Comparison of ENCODE assay signal across 32 cellular contexts in the genomic region with DNA sequence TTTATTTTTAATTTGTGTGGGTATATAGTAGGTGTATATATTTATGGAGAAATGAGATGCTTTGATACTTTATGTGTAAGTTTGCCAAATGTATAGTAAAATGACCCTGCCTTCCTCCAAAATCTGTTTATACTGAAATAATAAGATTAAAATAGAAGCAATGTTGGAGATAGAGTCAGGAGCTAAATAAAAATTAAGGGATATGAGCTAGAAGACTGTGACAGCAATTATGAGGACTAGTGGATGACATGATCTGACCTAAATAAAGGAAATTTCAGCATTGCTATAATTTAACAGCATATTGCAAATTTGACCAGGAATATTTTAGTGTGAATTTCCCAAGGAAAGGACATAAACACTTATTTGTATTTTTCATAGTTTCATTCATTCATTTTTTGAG.
"Had no signal": no experiment of that assay in that cellular context is flagged by ENCODE, and none has a peak within 500 bp of the region (broad histone marks: within the 10 kb centered on the region; RNA-seq: fewer than 3 reads in every experiment).

No MANE protein-coding gene starts in this region.

- ATAC-seq: activated CD8-positive, alpha-beta memory T cell treated with anti-CD3 and anti-CD28 coated beads, Interleukin-2, amount 10 ng/mL, durations not matched to agents 7 days and 5 days; activated T-cell treated with anti-CD3 and anti-CD28 coated beads, Interleukin-2, amount 50 U/mL, for 72 hours; activated T-helper 17 cell treated with anti-CD3 and anti-CD28 coated beads, Interleukin-2, amount 50 U/mL, for 72 hours; body of pancreas; Right ventricle myocardium inferior had no signal

- H3K4me3 Mint-ChIP-seq: activated CD4-positive, alpha-beta memory T cell treated with anti-CD3 and anti-CD28 coated beads, Interleukin-2, amount 10 ng/mL, durations not matched to agents 7 days and 5 days; activated CD8-positive, alpha-beta memory T cell treated with anti-CD3 and anti-CD28 coated beads, Interleukin-2, amount 10 ng/mL, durations not matched to agents 7 days and 5 days; activated naive CD4-positive, alpha-beta T cell treated with anti-CD3 and anti-CD28 coated beads, Interleukin-2, amount 50 U/mL, for 24 hours; activated T-cell treated with anti-CD3 and anti-CD28 coated beads, Interleukin-2, amount 50 U/mL, for 72 hours; activated T-helper 17 cell treated with anti-CD3 and anti-CD28 coated beads, Interleukin-2, amount 50 U/mL, for 72 hours had no signal

- H3K27me3 ChIP-seq: adrenal gland, body of pancreas had no signal

- H3K4me1 Mint-ChIP-seq: activated CD4-positive, alpha-beta memory T cell treated with anti-CD3 and anti-CD28 coated beads, Interleukin-2, amount 10 ng/mL, durations not matched to agents 7 days and 5 days; activated CD8-positive, alpha-beta memory T cell treated with anti-CD3 and anti-CD28 coated beads, Interleukin-2, amount 10 ng/mL, durations not matched to agents 7 days and 5 days; activated naive CD4-positive, alpha-beta T cell treated with anti-CD3 and anti-CD28 coated beads, Interleukin-2, amount 50 U/mL, for 24 hours; activated T-helper 17 cell treated with anti-CD3 and anti-CD28 coated beads, Interleukin-2, amount 50 U/mL, for 72 hours had no signal

- H3K4me1 ChIP-seq: adrenal gland had no signal

- H3K36me3 ChIP-seq: adrenal gland, WERI-Rb-1 had no signal

- H2AFZ ChIP-seq: PC-9 had no signal

- H3K9ac ChIP-seq: KMS-11 had no signal

- H3K9me3 ChIP-seq: adrenal gland, body of pancreas had no signal

- DNase-seq: activated CD4-positive, alpha-beta memory T cell treated with anti-CD3 and anti-CD28 coated beads, Interleukin-2, amount 10 ng/mL, durations not matched to agents 7 days and 5 days; activated CD4-positive, alpha-beta T cell treated with anti-CD3 and anti-CD28 coated beads for 1 hour; activated CD4-positive, alpha-beta T cell treated with anti-CD3 and anti-CD28 coated beads for 48 hours; activated CD4-positive, CD25-positive, alpha-beta regulatory T cell; activated CD8-positive, alpha-beta memory T cell treated with anti-CD3 and anti-CD28 coated beads for 24 hours; activated CD8-positive, alpha-beta memory T cell treated with anti-CD3 and anti-CD28 coated beads, Interleukin-2, amount 10 ng/mL, durations not matched to agents 7 days and 5 days; activated CD8-positive, alpha-beta memory T cell treated with anti-CD3 and anti-CD28 coated beads, Interleukin-2, amount 50 U/mL, for 48 hours; activated effector memory CD4-positive, alpha-beta T cell treated with anti-CD3 and anti-CD28 coated beads, Interleukin-2, amount 50 U/mL, for 16 hours; activated naive CD4-positive, alpha-beta T cell treated with Interleukin-2 at 50 U/mL for 16 hours; activated T-cell treated with anti-CD3 and anti-CD28 coated beads, Interleukin-2, amount 50 U/mL, for 72 hours; adrenal gland; body of pancreas; caudate nucleus; MM.1S; MV-4-11; NCI-H1092; NCI-H1436 treated with DMSO at 0.1 percent for 48 hours; NCI-H1694 treated with DMSO at 0.1 percent for 48 hours; NCI-H2029; NCI-H345; NCI-H524 treated with DMSO at 0.1 percent for 48 hours; NK-92 treated with Interleukin-12 subunit alpha and Interleukin-12 subunit beta, amount 100 ng/mL, for 24 hours; PC-9; SIG-M5; SW 1271; T1000; WERI-Rb-1 had no signal

- H3K4me2 ChIP-seq: KMS-11, PC-9 had no signal

- H3K4me3 ChIP-seq: adrenal gland, body of pancreas, PC-9 had no signal

- H3K36me3 Mint-ChIP-seq: activated CD8-positive, alpha-beta memory T cell treated with anti-CD3 and anti-CD28 coated beads, Interleukin-2, amount 10 ng/mL, durations not matched to agents 7 days and 5 days; activated naive CD4-positive, alpha-beta T cell treated with anti-CD3 and anti-CD28 coated beads, Interleukin-2, amount 50 U/mL, for 24 hours had no signal

- H3K9me3 Mint-ChIP-seq: activated CD4-positive, alpha-beta memory T cell treated with anti-CD3 and anti-CD28 coated beads, Interleukin-2, amount 10 ng/mL, durations not matched to agents 7 days and 5 days; activated naive CD4-positive, alpha-beta T cell treated with anti-CD3 and anti-CD28 coated beads, Interleukin-2, amount 50 U/mL, for 24 hours; activated T-cell treated with anti-CD3 and anti-CD28 coated beads, Interleukin-2, amount 50 U/mL, for 72 hours; activated T-helper 17 cell treated with anti-CD3 and anti-CD28 coated beads, Interleukin-2, amount 50 U/mL, for 72 hours had no signal

- H3K27ac Mint-ChIP-seq: activated CD4-positive, alpha-beta memory T cell treated with anti-CD3 and anti-CD28 coated beads, Interleukin-2, amount 10 ng/mL, durations not matched to agents 7 days and 5 days; activated CD8-positive, alpha-beta memory T cell treated with anti-CD3 and anti-CD28 coated beads, Interleukin-2, amount 10 ng/mL, durations not matched to agents 7 days and 5 days; activated naive CD4-positive, alpha-beta T cell treated with anti-CD3 and anti-CD28 coated beads, Interleukin-2, amount 50 U/mL, for 24 hours; activated T-cell treated with anti-CD3 and anti-CD28 coated beads, Interleukin-2, amount 50 U/mL, for 72 hours; activated T-helper 17 cell treated with anti-CD3 and anti-CD28 coated beads, Interleukin-2, amount 50 U/mL, for 72 hours had no signal

- H3K27ac ChIP-seq: adrenal gland, body of pancreas, KMS-11, PC-9, RWPE1, WERI-Rb-1 had no signal
